ENCODE assay signal across 8 cellular contexts in genomic region chr3:179259959-179260756, GRCh38. TPM values are rescaled to one million over a fixed set of nuclear protein-coding genes. Genes with fewer than 3 reads are reported as not detected.
DNase-seq lines count a peak whose midpoint lies in the region; ATAC-seq and TF ChIP-seq lines count a peak whose summit lies in the region.
"Not testable (repeated sequence)": the region's sequence is repeated elsewhere in the genome, so short reads cannot be mapped to it uniquely, and the experiment has no call there.

No MANE protein-coding gene starts in this region.

- H3K27me3 Mint-ChIP-seq in CD8-positive, alpha-beta T cell (ENCODE audit: low read depth); IgD-negative memory B cell; activated T-helper 17 cell treated with anti-CD3 and anti-CD28 coated beads, Interleukin-2, amount 50 U/mL, for 72 hours; central memory CD8-positive, alpha-beta T cell; nephron progenitor cell (ENCODE audit: low read depth, poor library complexity); stimulated activated naive B cell treated with anti-CD40 and anti-IgM and Interleukin-4, amounts not matched to agents 10 μg/mL and 1 μg/mL and 100 μg/mL, for 72 hours: not testable (repeated sequence)
- peaks cover 28% of the 10 kb centered on the region for H3K27me3 Mint-ChIP-seq in T-helper 2 cell treated with Interferon-gamma antibody and Interleukin-4, amounts not matched to agents 5 μg/mL and 100 μg/mL, for 36 hours (ENCODE audit: low read depth)

- not testable (repeated sequence) for H3K9me2 ChIP-seq in hepatocyte (replicated peaks; ENCODE audit: insufficient read depth)

- not testable (repeated sequence) for ATAC-seq in CD8-positive, alpha-beta T cell; central memory CD8-positive, alpha-beta T cell (replicated peaks; ENCODE audit: extremely low read depth, poor library complexity, severe bottlenecking); stimulated activated naive B cell treated with anti-CD40 and anti-IgM and Interleukin-4, amounts not matched to agents 10 μg/mL and 1 μg/mL and 100 μg/mL, for 72 hours (replicated peaks)
- peak; percentile 65 for ATAC-seq in activated T-helper 17 cell treated with anti-CD3 and anti-CD28 coated beads, Interleukin-2, amount 50 U/mL, for 72 hours (replicated peaks)

- H2AFZ ChIP-seq in hepatocyte = peak overlapping the region; percentile 96

- H3K9me3 ChIP-seq in CD8-positive, alpha-beta T cell (ENCODE audit: low read length); hepatocyte (ENCODE audit: low read depth): not testable (repeated sequence)

- POLR2A ChIA-PET in CD8-positive, alpha-beta T cell (lab: Charles Lee) = interaction anchor here (1.3 kb wide), 1 partner anchor 111 kb away, joined by 4 read pairs; the partner anchor contains the start of gene PIK3CA

- H3K4me3 Mint-ChIP-seq in CD8-positive, alpha-beta T cell = peak overlapping the region; percentile 75
- H3K4me3 Mint-ChIP-seq in IgD-negative memory B cell (peak overlapping the region; percentile 83 to 95 (median 89)), nephron progenitor cell (peak overlapping the region; percentile 78)
- H3K4me3 Mint-ChIP-seq in T-helper 2 cell treated with Interferon-gamma antibody and Interleukin-4, amounts not matched to agents 5 μg/mL and 100 μg/mL, for 36 hours = peak overlapping the region; percentile 3
- peak overlapping the region; percentile 67 for H3K4me3 Mint-ChIP-seq in activated T-helper 17 cell treated with anti-CD3 and anti-CD28 coated beads, Interleukin-2, amount 50 U/mL, for 72 hours
- peak overlapping the region; percentile 63 for H3K4me3 Mint-ChIP-seq in central memory CD8-positive, alpha-beta T cell
- H3K4me3 Mint-ChIP-seq in stimulated activated naive B cell treated with anti-CD40 and anti-IgM and Interleukin-4, amounts not matched to agents 10 μg/mL and 1 μg/mL and 100 μg/mL, for 72 hours = peak overlapping the region; percentile 80 to 84

- H3K4me3 ChIP-seq in CD8-positive, alpha-beta T cell (ENCODE audit: low read depth, low read length); hepatocyte: not testable (repeated sequence)

- intact Hi-C loops in CD8-positive, alpha-beta T cell (cut with DNase I, micrococcal nuclease) = loop anchor here in 1 of 2 experiments (5.0 kb wide), 1 partner anchor 62 kb away; the partner anchor contains the start of gene ZNF639

- H3K79me2 ChIP-seq in hepatocyte = not testable (repeated sequence)

- not testable (repeated sequence) for H4K20me1 ChIP-seq in hepatocyte (ENCODE audit: insufficient read depth, poor library complexity, severe bottlenecking)

- not testable (repeated sequence) for H3K36me3 ChIP-seq in CD8-positive, alpha-beta T cell (ENCODE audit: insufficient read depth, low read length); hepatocyte (replicated peaks; ENCODE audit: insufficient read depth, low read depth)

- not testable (repeated sequence) for H3K27ac ChIP-seq in CD8-positive, alpha-beta T cell (ENCODE audit: low read depth, low read length); hepatocyte

- H3K4me1 Mint-ChIP-seq in CD8-positive, alpha-beta T cell (ENCODE audit: low read depth) = peaks cover 24% of the 10 kb centered on the region
- peaks cover 27 to 46% (median 30%) of the 10 kb centered on the region in 3 donors for H3K4me1 Mint-ChIP-seq in IgD-negative memory B cell
- H3K4me1 Mint-ChIP-seq in T-helper 2 cell treated with Interferon-gamma antibody and Interleukin-4, amounts not matched to agents 5 μg/mL and 100 μg/mL, for 36 hours (ENCODE audit: low read depth); nephron progenitor cell: not testable (repeated sequence)
- H3K4me1 Mint-ChIP-seq in activated T-helper 17 cell treated with anti-CD3 and anti-CD28 coated beads, Interleukin-2, amount 50 U/mL, for 72 hours = peaks cover 18% of the 10 kb centered on the region
- peaks cover 16% of the 10 kb centered on the region for H3K4me1 Mint-ChIP-seq in central memory CD8-positive, alpha-beta T cell
- peaks cover 26 to 35% of the 10 kb centered on the region in 2 donors for H3K4me1 Mint-ChIP-seq in stimulated activated naive B cell treated with anti-CD40 and anti-IgM and Interleukin-4, amounts not matched to agents 10 μg/mL and 1 μg/mL and 100 μg/mL, for 72 hours

- over 99% methylated on average over 9 of the region's 9 CpGs for WGBS in hepatocyte (ENCODE audit: low lambda C conversion rate, missing lambda C conversion rate)

- peaks cover 12% of the 10 kb centered on the region for H3K9me3 Mint-ChIP-seq in CD8-positive, alpha-beta T cell
- H3K9me3 Mint-ChIP-seq in IgD-negative memory B cell (peaks cover 0 to 14% (median 4%) of the 10 kb centered on the region in 3 donors), nephron progenitor cell (peaks cover 58% of the 10 kb centered on the region)
- not testable (repeated sequence) for H3K9me3 Mint-ChIP-seq in T-helper 2 cell treated with Interferon-gamma antibody and Interleukin-4, amounts not matched to agents 5 μg/mL and 100 μg/mL, for 36 hours; activated T-helper 17 cell treated with anti-CD3 and anti-CD28 coated beads, Interleukin-2, amount 50 U/mL, for 72 hours; stimulated activated naive B cell treated with anti-CD40 and anti-IgM and Interleukin-4, amounts not matched to agents 10 μg/mL and 1 μg/mL and 100 μg/mL, for 72 hours
- H3K9me3 Mint-ChIP-seq in central memory CD8-positive, alpha-beta T cell = peaks cover 10% of the 10 kb centered on the region

- H3K36me3 Mint-ChIP-seq in CD8-positive, alpha-beta T cell; IgD-negative memory B cell; T-helper 2 cell treated with Interferon-gamma antibody and Interleukin-4, amounts not matched to agents 5 μg/mL and 100 μg/mL, for 36 hours (ENCODE audit: low read depth); activated T-helper 17 cell treated with anti-CD3 and anti-CD28 coated beads, Interleukin-2, amount 50 U/mL, for 72 hours (ENCODE audit: low read depth); central memory CD8-positive, alpha-beta T cell (ENCODE audit: insufficient read depth); stimulated activated naive B cell treated with anti-CD40 and anti-IgM and Interleukin-4, amounts not matched to agents 10 μg/mL and 1 μg/mL and 100 μg/mL, for 72 hours: not testable (repeated sequence)
- peaks cover 42% of the 10 kb centered on the region for H3K36me3 Mint-ChIP-seq in nephron progenitor cell (ENCODE audit: low read depth)

- H3K27ac Mint-ChIP-seq in CD8-positive, alpha-beta T cell = peak overlapping the region; percentile 24
- H3K27ac Mint-ChIP-seq in IgD-negative memory B cell = peak overlapping the region in 2 of 3 donors; percentile 4 to 83
- not testable (repeated sequence) for H3K27ac Mint-ChIP-seq in T-helper 2 cell treated with Interferon-gamma antibody and Interleukin-4, amounts not matched to agents 5 μg/mL and 100 μg/mL, for 36 hours; activated T-helper 17 cell treated with anti-CD3 and anti-CD28 coated beads, Interleukin-2, amount 50 U/mL, for 72 hours; central memory CD8-positive, alpha-beta T cell (ENCODE audit: low read depth); stimulated activated naive B cell treated with anti-CD40 and anti-IgM and Interleukin-4, amounts not matched to agents 10 μg/mL and 1 μg/mL and 100 μg/mL, for 72 hours
- peak overlapping the region; percentile 64 for H3K27ac Mint-ChIP-seq in nephron progenitor cell

- DNase-seq in CD8-positive, alpha-beta T cell; T-helper 2 cell treated with Interferon-gamma antibody and Interleukin-4, amounts not matched to agents 5 μg/mL and 100 μg/mL, for 36 hours (ENCODE audit: low spot score); central memory CD8-positive, alpha-beta T cell (ENCODE audit: low spot score in 2 of 2); hepatocyte (ENCODE audit: low spot score); nephron progenitor cell; stimulated activated naive B cell treated with anti-CD40 and anti-IgM and Interleukin-4, amounts not matched to agents 10 μg/mL and 1 μg/mL and 100 μg/mL, for 72 hours: not testable (repeated sequence)

- H3K4me1 ChIP-seq in CD8-positive, alpha-beta T cell (ENCODE audit: insufficient read depth, low read length); hepatocyte (ENCODE audit: insufficient read depth): not testable (repeated sequence)

- CTCF ChIA-PET in CD8-positive, alpha-beta T cell (lab: Charles Lee) = not testable (repeated sequence)

- H3K27me3 ChIP-seq in CD8-positive, alpha-beta T cell (ENCODE audit: insufficient read depth, low read length); hepatocyte: not testable (repeated sequence)

- TF ChIP-seq CTCF in CD8-positive, alpha-beta T cell (IDR thresholded peaks at IDR 0.05); hepatocyte (IDR thresholded peaks at IDR 0.05; ENCODE audit: poor library complexity); nephron progenitor cell (IDR thresholded peaks at IDR 0.05): not testable (repeated sequence)

- peak overlapping the region; percentile 82 for H3K4me2 ChIP-seq in hepatocyte

RNA-seq across cellular contexts. Expression of gene KCNMB3, which starts 9.2 kb away (rescaled TPM):
- total RNA-seq in CD8-positive, alpha-beta T cell = under 1 TPM; 0.33 to 0.36 TPM
- 3.4 TPM for polyA plus RNA-seq in IgD-negative memory B cell
- total RNA-seq in activated T-helper 17 cell treated with anti-CD3 and anti-CD28 coated beads, Interleukin-2, amount 50 U/mL, for 72 hours = under 1 TPM; 0.40 to 0.69 TPM
- 2.2 and 2.6 TPM in 2 replicates for total RNA-seq in hepatocyte
- 3.2 and 3.5 TPM in 2 replicates for polyA plus RNA-seq in hepatocyte

Comparison
In these comparisons a context has a peak if more than half of its experiments do, and no peak if none do; other contexts are left out.
1. H3K4me3 Mint-ChIP-seq: peak in every context shown above with its lines; median percentile 89 in IgD-negative memory B cell; 82 in stimulated activated naive B cell treated with anti-CD40 and anti-IgM and Interleukin-4, amounts not matched to agents 10 μg/mL and 1 μg/mL and 100 μg/mL, for 72 hours; 78 in nephron progenitor cell; 75 in CD8-positive, alpha-beta T cell; 67 in activated T-helper 17 cell treated with anti-CD3 and anti-CD28 coated beads, Interleukin-2, amount 50 U/mL, for 72 hours; 63 in central memory CD8-positive, alpha-beta T cell; 3 in T-helper 2 cell treated with Interferon-gamma antibody and Interleukin-4, amounts not matched to agents 5 μg/mL and 100 μg/mL, for 36 hours.